Comparison of ENCODE assay signal across 32 cellular contexts in genomic region chr21:25615880-25616279, GRCh38. TPM values are rescaled to one million over a fixed set of nuclear protein-coding genes. Genes with fewer than 3 reads are reported as not detected.
"Had no signal": no experiment of that assay in that cellular context is flagged by ENCODE, and none has a peak within 500 bp of the region (broad histone marks: within the 10 kb centered on the region; RNA-seq: fewer than 3 reads in every experiment).

No MANE protein-coding gene starts in this region.

- H3K4me3 ChIP-seq: ascending aorta, cardiac muscle cell, Peyer's patch, SJCRH30, SK-N-MC had no signal

- DNase-seq: activated CD4-positive, alpha-beta T cell treated with anti-CD3 and anti-CD28 coated beads, Interleukin-2, amount 10 ng/mL, durations not matched to agents 24 days and 14 days; activated CD4-positive, alpha-beta T cell treated with anti-CD3 and anti-CD28 coated beads, Interleukin-2, amount 50 U/mL, for 4 hours; activated CD8-positive, alpha-beta T cell treated with anti-CD3 and anti-CD28 coated beads for 36 hours; activated effector memory CD4-positive, alpha-beta T cell treated with anti-CD3 and anti-CD28 coated beads, Interleukin-2, amount 50 U/mL, for 16 hours; activated naive CD4-positive, alpha-beta T cell; activated naive CD4-positive, alpha-beta T cell treated with anti-CD3 and anti-CD28 coated beads, Interleukin-2, amount 50 U/mL, for 16 hours; activated naive CD8-positive, alpha-beta T cell treated with anti-CD3 and anti-CD28 coated beads for 36 hours; activated T-cell treated with anti-CD3 and anti-CD28 coated beads, Interleukin-2, amount 50 U/mL, for 1 hour; activated T-cell treated with anti-CD3 and anti-CD28 coated beads, Interleukin-2, amount 50 U/mL, for 72 hours; KG1; MM.1S; MV-4-11; NCI-H1092; NCI-H1436 treated with DMSO at 0.1 percent for 48 hours; NCI-H1694 treated with DMSO at 0.1 percent for 48 hours; NCI-H2029; NCI-H2171; NCI-H2227 treated with DMSO at 0.1 percent for 48 hours; NCI-H446; NCI-H510A treated with DMSO at 0.1 percent for 48 hours; NCI-H526 treated with DMSO at 0.1 percent for 48 hours; NCI-H82; NK-92 treated with Interleukin-12 subunit alpha and Interleukin-12 subunit beta, amount 100 ng/mL, for 24 hours; PC-3; Peyer's patch; SHP77; SJCRH30 had no signal

- H3K27me3 ChIP-seq: ascending aorta, cardiac muscle cell, Peyer's patch, SJCRH30 had no signal

- H3K36me3 ChIP-seq: ascending aorta, cardiac muscle cell, Peyer's patch, SJCRH30 had no signal

- H3K9me3 ChIP-seq: ascending aorta, Peyer's patch, SJCRH30 had no signal

- H3K27ac ChIP-seq: ascending aorta, cardiac muscle cell, Peyer's patch, RWPE1, SJCRH30, SK-N-MC had no signal

- H3K4me1 ChIP-seq: ascending aorta, Peyer's patch, SJCRH30 had no signal

- ATAC-seq: activated CD8-positive, alpha-beta T cell treated with anti-CD3 and anti-CD28 coated beads for 36 hours; activated T-cell treated with anti-CD3 and anti-CD28 coated beads, Interleukin-2, amount 50 U/mL, for 72 hours; activated T-helper 17 cell treated with anti-CD3 and anti-CD28 coated beads, Interleukin-2, amount 50 U/mL, for 72 hours; PC-3 had no signal

RNA-seq across cellular contexts. Expression of gene JAM2, which starts 23.2 kb away (rescaled TPM):
- total RNA-seq: PC-3 had no signal
